In the genomic region with DNA sequence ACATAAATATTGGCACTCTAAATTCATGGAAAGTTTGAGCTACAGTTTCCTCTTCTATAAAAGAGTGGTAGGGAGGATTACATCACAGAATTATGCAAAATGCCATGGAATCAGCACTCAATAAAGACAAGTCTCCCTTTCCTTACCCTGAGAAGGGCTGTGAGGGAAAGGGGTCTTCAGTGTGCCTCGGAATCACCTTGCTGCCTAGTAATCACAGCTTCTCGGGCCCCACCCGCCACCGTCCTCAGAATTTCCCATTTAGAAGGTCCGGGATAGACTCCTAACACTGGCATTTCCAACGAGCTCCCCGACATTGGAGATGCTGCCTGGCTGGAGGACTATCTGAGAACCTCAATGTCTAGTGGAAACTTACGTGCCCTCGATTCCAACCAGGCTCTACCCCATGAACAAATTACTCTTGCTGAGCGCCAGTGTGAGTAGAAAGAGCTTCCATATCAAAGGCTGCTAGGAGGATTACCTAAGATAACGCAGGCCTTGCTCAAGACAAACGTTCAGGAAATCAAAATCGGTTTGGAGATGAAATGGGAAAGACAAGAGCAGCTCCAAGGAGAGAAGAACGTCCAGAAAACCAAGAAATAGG, we compare ENCODE assay signal across 9 cellular contexts.
A peak's percentile ranks its signal among the peaks of the same experiment; 100 is the strongest.
DNase-seq lines count a peak whose midpoint lies in the region; ATAC-seq, FAIRE-seq and TF ChIP-seq lines count a peak whose summit lies in the region.
"Had no signal": no experiment of that assay in that cellular context is flagged by ENCODE, and none has a peak within 500 bp of the region (broad histone marks: within the 10 kb centered on the region; RNA-seq: fewer than 3 reads in every experiment).

No MANE protein-coding gene starts in this region.

- H3K36me3 ChIP-seq in endodermal cell (ENCODE audit: control insufficient read depth, insufficient read depth, low read length) (no peaks in the 10 kb centered on the region), pancreas (no peaks in the 10 kb centered on the region)

- H3K4me1 ChIP-seq in endodermal cell (ENCODE audit: control insufficient read depth, insufficient read depth, low read length) (no peaks in the 10 kb centered on the region), pancreas (peaks cover 0 to 32% (median 13%) of the 10 kb centered on the region in 3 donors)

- H3K9me3 ChIP-seq in endodermal cell (ENCODE audit: control insufficient read depth, low read length) = no peaks in the 10 kb centered on the region
- H3K9me3 ChIP-seq in pancreas = no peaks in the 10 kb centered on the region

- WGBS in endodermal cell (ENCODE audit: insufficient coverage in 1 of 2, insufficient read length in 1 of 2), 2 experiments = 78 to 91% methylated on average over 10 to 14 of the region's 14 CpGs
- WGBS in pancreas, 2 donors = 52 to 56% methylated on average over 14 of the region's 14 CpGs

- peaks cover 34% of the 10 kb centered on the region for H3K4me1 Mint-ChIP-seq in T-helper 2 cell treated with Interferon-gamma antibody and Interleukin-4, amounts not matched to agents 5 μg/mL and 100 μg/mL, for 36 hours (ENCODE audit: low read depth)
- peaks cover 31% of the 10 kb centered on the region for H3K4me1 Mint-ChIP-seq in endodermal cell

- no peaks in the 10 kb centered on the region for H3K27me3 Mint-ChIP-seq in T-helper 2 cell treated with Interferon-gamma antibody and Interleukin-4, amounts not matched to agents 5 μg/mL and 100 μg/mL, for 36 hours (ENCODE audit: low read depth)
- no peaks in the 10 kb centered on the region for H3K27me3 Mint-ChIP-seq in endodermal cell (ENCODE audit: insufficient read depth)

- intact Hi-C loops in pancreas (cut with DNase I) = loop anchor here in 2 of 3 donors (5.0 to 10.0 kb wide), 2 partner anchors 94 to 107 kb away; a partner anchor contains a TSS

- H3K9ac ChIP-seq in endodermal cell (ENCODE audit: extremely low read depth, low read length, poor library complexity, severe bottlenecking) = no peak overlapping the region

- peaks cover 3% of the 10 kb centered on the region for H3K36me3 Mint-ChIP-seq in T-helper 2 cell treated with Interferon-gamma antibody and Interleukin-4, amounts not matched to agents 5 μg/mL and 100 μg/mL, for 36 hours (ENCODE audit: low read depth)
- peaks cover 8% of the 10 kb centered on the region for H3K36me3 Mint-ChIP-seq in endodermal cell (ENCODE audit: low read depth)

- H3K27ac ChIP-seq in endodermal cell (ENCODE audit: low read depth, low read length) = no peak overlapping the region
- peak overlapping the region; percentile 97 to 99 (median 98) for H3K27ac ChIP-seq in pancreas

- TF ChIP-seq CTCF in endodermal cell (conservative IDR thresholded peaks at IDR 0.05) (no peak), pancreas (IDR thresholded peaks at IDR 0.05) (no peak)

- peak; percentile 28 for DNase-seq in stimulated activated CD4-positive, alpha-beta T cell treated with anti-CD3 and anti-CD28 coated beads, Interleukin-4, amount 100 ng/mL, for 24 hours
- no peak for DNase-seq in stimulated activated CD4-positive, alpha-beta T cell treated with anti-CD3 and anti-CD28 coated beads, Interleukin-12 subunit alpha, Interleukin-12 subunit beta, amount 100 ng/mL, for 4 hours
- no peak for DNase-seq in T-helper 2 cell treated with Interferon-gamma antibody and Interleukin-4, amounts not matched to agents 5 μg/mL and 100 μg/mL, for 36 hours (ENCODE audit: low spot score)
- DNase-seq in endodermal cell (peak; percentile 67), pancreas (peak in 2 of 6 donors; percentile 44 to 46)
- no peak for DNase-seq in effector CD8-positive, alpha-beta T cell (lab: John Stamatoyannopoulos, UW)

- peak overlapping the region; percentile 39 for H3K4me3 ChIP-seq in endodermal cell (ENCODE audit: low read length)
- peak overlapping the region; percentile 8 to 57 (median 44) for H3K4me3 ChIP-seq in pancreas

- H3K4me3 Mint-ChIP-seq in T-helper 2 cell treated with Interferon-gamma antibody and Interleukin-4, amounts not matched to agents 5 μg/mL and 100 μg/mL, for 36 hours = peak overlapping the region; percentile 91
- peak overlapping the region; percentile 74 for H3K4me3 Mint-ChIP-seq in endodermal cell

- peak overlapping the region; percentile 98 for H3K27ac Mint-ChIP-seq in T-helper 2 cell treated with Interferon-gamma antibody and Interleukin-4, amounts not matched to agents 5 μg/mL and 100 μg/mL, for 36 hours
- peak overlapping the region; percentile 98 for H3K27ac Mint-ChIP-seq in endodermal cell

- H3K9me3 Mint-ChIP-seq in T-helper 2 cell treated with Interferon-gamma antibody and Interleukin-4, amounts not matched to agents 5 μg/mL and 100 μg/mL, for 36 hours = no peaks in the 10 kb centered on the region
- H3K9me3 Mint-ChIP-seq in endodermal cell = no peaks in the 10 kb centered on the region

- H3K27me3 ChIP-seq in endodermal cell (ENCODE audit: control insufficient read depth, insufficient read depth, low read length, poor library complexity, severe bottlenecking) (no peaks in the 10 kb centered on the region), pancreas (no peaks in the 10 kb centered on the region)

- no peak for FAIRE-seq in pancreas (lab: Jason Lieb, UNC)
- FAIRE-seq: endometrium had no signal

- ATAC-seq in pancreas = no peak
- ATAC-seq in HG03342 (IDR thresholded peaks at IDR 0.05; ENCODE audit: unreplicated experiment) = no peak
- ATAC-seq in GM19328 (IDR thresholded peaks at IDR 0.05; ENCODE audit: unreplicated experiment) = no peak

Comparison
In these comparisons a context has a peak if more than half of its experiments do, and no peak if none do; other contexts are left out.
1. DNase-seq: peak in stimulated activated CD4-positive, alpha-beta T cell treated with anti-CD3 and anti-CD28 coated beads, Interleukin-4, amount 100 ng/mL, for 24 hours (single experiment) and endodermal cell (single experiment); none in stimulated activated CD4-positive, alpha-beta T cell treated with anti-CD3 and anti-CD28 coated beads, Interleukin-12 subunit alpha, Interleukin-12 subunit beta, amount 100 ng/mL, for 4 hours (single experiment), T-helper 2 cell treated with Interferon-gamma antibody and Interleukin-4, amounts not matched to agents 5 μg/mL and 100 μg/mL, for 36 hours (single experiment) and effector CD8-positive, alpha-beta T cell (single experiment).